Comparison of ENCODE assay signal across 8 cellular contexts in the genomic region with DNA sequence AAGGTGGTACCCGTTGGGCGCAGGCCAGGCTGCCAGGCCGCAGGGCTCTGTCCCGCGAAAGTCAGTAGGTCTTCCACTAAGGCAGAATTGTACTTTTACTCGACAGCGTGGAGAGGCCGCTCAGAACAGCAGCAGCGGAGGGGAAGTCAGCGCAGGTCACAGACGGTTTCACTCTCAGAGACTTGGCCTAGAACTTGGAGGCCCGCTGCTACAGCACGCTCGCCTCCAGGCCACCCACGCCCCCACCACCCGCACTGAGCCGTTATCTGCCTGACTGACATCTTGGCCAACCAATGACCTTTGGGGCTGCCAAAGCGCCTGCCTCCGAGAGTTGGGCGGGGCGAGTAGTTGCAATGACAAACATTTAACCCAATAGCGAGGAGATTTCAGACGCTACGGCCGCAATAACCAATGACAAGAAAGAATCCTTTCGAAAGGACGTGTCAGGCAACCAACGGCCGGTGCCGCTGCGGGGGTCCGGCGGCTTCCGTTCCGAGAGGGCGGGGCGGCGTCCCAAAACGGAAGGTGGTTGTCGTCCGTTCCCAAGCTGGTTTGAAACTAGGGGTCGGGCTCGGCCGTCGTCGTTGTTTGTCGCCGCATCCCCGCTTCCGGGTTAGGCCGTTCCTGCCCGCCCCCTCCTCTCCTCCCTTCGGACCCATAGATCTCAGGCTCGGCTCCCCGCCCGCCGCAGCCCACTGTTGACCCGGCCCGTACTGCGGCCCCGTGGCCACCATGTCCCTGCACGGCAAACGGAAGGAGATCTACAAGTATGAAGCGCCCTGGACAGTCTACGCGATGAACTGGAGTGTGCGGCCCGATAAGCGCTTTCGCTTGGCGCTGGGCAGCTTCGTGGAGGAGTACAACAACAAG.
A peak's percentile ranks its signal among the peaks of the same experiment; 100 is the strongest.
DNase-seq lines count a peak whose midpoint lies in the region; ATAC-seq lines count a peak whose summit lies in the region.

A gene with protein sequence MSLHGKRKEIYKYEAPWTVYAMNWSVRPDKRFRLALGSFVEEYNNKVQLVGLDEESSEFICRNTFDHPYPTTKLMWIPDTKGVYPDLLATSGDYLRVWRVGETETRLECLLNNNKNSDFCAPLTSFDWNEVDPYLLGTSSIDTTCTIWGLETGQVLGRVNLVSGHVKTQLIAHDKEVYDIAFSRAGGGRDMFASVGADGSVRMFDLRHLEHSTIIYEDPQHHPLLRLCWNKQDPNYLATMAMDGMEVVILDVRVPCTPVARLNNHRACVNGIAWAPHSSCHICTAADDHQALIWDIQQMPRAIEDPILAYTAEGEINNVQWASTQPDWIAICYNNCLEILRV (plus strand): TSS at position 532 of the 870 bp plus-strand sequence. CDS start 201 bp downstream, at position 733.

- DNase-seq in AG08396 (ENCODE audit: low spot score) (peak; percentile 99), NCI-H345 treated with DMSO at 0.1 percent for 48 hours (lab: John Stamatoyannopoulos, UW; ENCODE audit: unreplicated experiment) (peak; percentile 99), inferior parietal cortex (ENCODE audit: extremely low spot score) (peak; percentile 100)
- DNase-seq in activated CD4-positive, CD25-positive, alpha-beta regulatory T cell (lab: John Stamatoyannopoulos, UW), result peak; percentile 95 to 98 (median 97)
- DNase-seq in central memory CD4-positive, alpha-beta T cell, result peak; percentile 99
- DNase-seq in stimulated activated CD4-positive, alpha-beta T cell treated with anti-CD3 and anti-CD28 coated beads, Interleukin-12 subunit alpha, Interleukin-12 subunit beta, amount 100 ng/mL, for 24 hours (ENCODE audit: low read depth in 2 of 2), result peak; percentile 98 to 99

- ATAC-seq in GM19023 (IDR thresholded peaks at IDR 0.05; ENCODE audit: unreplicated experiment) (peak; percentile 97), HG03280 (IDR thresholded peaks at IDR 0.05; ENCODE audit: unreplicated experiment) (peak; percentile 93)

Comparison
In these comparisons a context has a peak if more than half of its experiments do, and no peak if none do; other contexts are left out.
1. Peak in every context shown above with its lines: DNase-seq and ATAC-seq.